In the genomic region with DNA sequence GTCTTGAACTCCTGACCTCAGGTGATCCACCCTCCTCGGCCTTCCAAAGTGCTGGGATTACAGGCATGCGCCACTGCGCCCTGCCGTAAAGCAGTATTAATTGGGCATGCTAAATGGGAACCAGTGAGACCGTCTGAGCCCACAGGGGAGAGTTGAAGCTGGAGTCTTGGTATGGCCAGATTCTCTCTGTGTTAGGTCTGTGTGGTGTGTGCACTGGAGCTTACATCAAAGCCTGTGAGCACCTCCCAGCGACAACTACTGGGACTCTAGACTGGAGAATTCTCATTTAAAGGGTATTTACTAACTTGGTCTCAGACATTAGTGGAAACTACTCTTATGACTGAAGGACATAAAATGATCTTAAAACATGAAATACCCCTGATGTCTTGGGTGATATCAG, we compare ENCODE assay signal across 35 cellular contexts. TPM values are rescaled to one million over a fixed set of nuclear protein-coding genes. Genes with fewer than 3 reads are reported as not detected.
"Had no signal": no experiment of that assay in that cellular context is flagged by ENCODE, and none has a peak within 500 bp of the region (broad histone marks: within the 10 kb centered on the region; RNA-seq: fewer than 3 reads in every experiment).

No MANE protein-coding gene starts in this region.

- FAIRE-seq: astrocyte, TTC549 had no signal

- H3K27me3 ChIP-seq: body of pancreas, breast epithelium, Peyer's patch had no signal

- H3K36me3 ChIP-seq: breast epithelium, Peyer's patch had no signal

- DNase-seq: activated CD4-positive, alpha-beta T cell treated with anti-CD3 and anti-CD28 coated beads, Interleukin-2, amount 10 ng/mL, durations not matched to agents 24 days and 14 days; activated CD4-positive, alpha-beta T cell treated with anti-CD3 and anti-CD28 coated beads, Interleukin-2, amount 50 U/mL, for 4 hours; activated CD8-positive, alpha-beta T cell treated with anti-CD3 and anti-CD28 coated beads for 36 hours; activated gamma-delta T cell; activated naive CD4-positive, alpha-beta T cell treated with Interleukin-2 at 50 U/mL for 16 hours; activated naive CD8-positive, alpha-beta T cell treated with anti-CD3 and anti-CD28 coated beads, Interleukin-2, amount 10 ng/mL, durations not matched to agents 7 days and 5 days; activated T-cell treated with anti-CD3 and anti-CD28 coated beads, Interleukin-2, amount 50 U/mL, for 24 hours; amygdala; body of pancreas; NCI-H1048; NCI-H1436 treated with DMSO at 0.1 percent for 48 hours; NCI-H1694 treated with DMSO at 0.1 percent for 48 hours; NCI-H2029; NCI-H510A; NCI-H526; NCI-H748 treated with DMSO at 0.1 percent for 48 hours; NK-92 treated with Interleukin-12 subunit alpha and Interleukin-12 subunit beta, amount 100 ng/mL, for 24 hours; PC-3; Peyer's patch; SIG-M5; SW 1271; T-helper 1 cell; T1000 had no signal

- H3K4me3 ChIP-seq: body of pancreas, breast epithelium, Peyer's patch had no signal

- H3K27ac ChIP-seq: body of pancreas, breast epithelium, Peyer's patch, RWPE1 had no signal

- H3K27ac Mint-ChIP-seq: activated CD4-positive, alpha-beta T cell treated with anti-CD3 and anti-CD28 coated beads, Interleukin-2, amount 10 ng/mL, durations not matched to agents 24 days and 14 days; activated CD8-positive, alpha-beta T cell treated with anti-CD3 and anti-CD28 coated beads for 36 hours; activated naive CD4-positive, alpha-beta T cell treated with anti-CD3 and anti-CD28 coated beads, Interleukin-2, amount 50 U/mL, for 24 hours; activated naive CD8-positive, alpha-beta T cell treated with anti-CD3 and anti-CD28 coated beads, Interleukin-2, amount 10 ng/mL, durations not matched to agents 7 days and 5 days; activated T-cell treated with anti-CD3 and anti-CD28 coated beads, Interleukin-2, amount 50 U/mL, for 24 hours; activated T-helper 2 cell treated with anti-CD3 and anti-CD28 coated beads, Interferon-gamma antibody, Interleukin-2, Interleukin-4, amounts not matched to agents 10 μg/mL and 5 μg/mL and 100 μg/mL, durations not matched to agents 14 hours and 24 hours and 36 hours had no signal

- ATAC-seq: activated CD8-positive, alpha-beta T cell treated with anti-CD3 and anti-CD28 coated beads for 36 hours; body of pancreas; PC-3; Right ventricle myocardium inferior had no signal

- H3K9me3 ChIP-seq: body of pancreas, breast epithelium, Peyer's patch had no signal

- H3K36me3 Mint-ChIP-seq: activated naive CD4-positive, alpha-beta T cell treated with anti-CD3 and anti-CD28 coated beads, Interleukin-2, amount 50 U/mL, for 24 hours; activated naive CD8-positive, alpha-beta T cell treated with anti-CD3 and anti-CD28 coated beads, Interleukin-2, amount 10 ng/mL, durations not matched to agents 7 days and 5 days had no signal

- H3K27me3 Mint-ChIP-seq: activated CD8-positive, alpha-beta T cell treated with anti-CD3 and anti-CD28 coated beads for 36 hours had no signal

- H3K4me1 ChIP-seq: body of pancreas, breast epithelium had no signal

- H3K4me3 Mint-ChIP-seq: activated CD4-positive, alpha-beta T cell treated with anti-CD3 and anti-CD28 coated beads, Interleukin-2, amount 10 ng/mL, durations not matched to agents 24 days and 14 days; activated CD8-positive, alpha-beta T cell treated with anti-CD3 and anti-CD28 coated beads for 36 hours; activated naive CD4-positive, alpha-beta T cell treated with anti-CD3 and anti-CD28 coated beads, Interleukin-2, amount 50 U/mL, for 24 hours; activated naive CD8-positive, alpha-beta T cell treated with anti-CD3 and anti-CD28 coated beads, Interleukin-2, amount 10 ng/mL, durations not matched to agents 7 days and 5 days; activated T-cell treated with anti-CD3 and anti-CD28 coated beads, Interleukin-2, amount 50 U/mL, for 24 hours had no signal

- H3K9me3 Mint-ChIP-seq: activated CD4-positive, alpha-beta T cell treated with anti-CD3 and anti-CD28 coated beads, Interleukin-2, amount 10 ng/mL, durations not matched to agents 24 days and 14 days; activated CD8-positive, alpha-beta T cell treated with anti-CD3 and anti-CD28 coated beads for 36 hours; activated naive CD4-positive, alpha-beta T cell treated with anti-CD3 and anti-CD28 coated beads, Interleukin-2, amount 50 U/mL, for 24 hours; activated naive CD8-positive, alpha-beta T cell treated with anti-CD3 and anti-CD28 coated beads, Interleukin-2, amount 10 ng/mL, durations not matched to agents 7 days and 5 days; activated T-cell treated with anti-CD3 and anti-CD28 coated beads, Interleukin-2, amount 50 U/mL, for 24 hours; activated T-helper 2 cell treated with anti-CD3 and anti-CD28 coated beads, Interferon-gamma antibody, Interleukin-2, Interleukin-4, amounts not matched to agents 10 μg/mL and 5 μg/mL and 100 μg/mL, durations not matched to agents 14 hours and 24 hours and 36 hours had no signal

- H3K9ac ChIP-seq: KMS-11 had no signal

RNA-seq across cellular contexts. Expression of a gene that starts 8.5 kb away (rescaled TPM):
- total RNA-seq: activated CD4-positive, alpha-beta T cell treated with anti-CD3 and anti-CD28 coated beads, Interleukin-2, amount 10 ng/mL, durations not matched to agents 24 days and 14 days; activated CD8-positive, alpha-beta T cell treated with anti-CD3 and anti-CD28 coated beads for 36 hours; activated naive CD8-positive, alpha-beta T cell treated with anti-CD3 and anti-CD28 coated beads, Interleukin-2, amount 10 ng/mL, durations not matched to agents 7 days and 5 days; activated T-helper 2 cell treated with anti-CD3 and anti-CD28 coated beads, Interferon-gamma antibody, Interleukin-2, Interleukin-4, amounts not matched to agents 10 μg/mL and 5 μg/mL and 100 μg/mL, durations not matched to agents 14 hours and 24 hours and 36 hours; astrocyte; body of pancreas; breast epithelium; cardiac septum; LHCN-M2; MCF 10A; PC-3; Peyer's patch; Right ventricle myocardium inferior; T-helper 2 cell treated with Interferon-gamma antibody and Interleukin-4, amounts not matched to agents 100 ng/mL and 5 ng/mL, for 36 hours had no signal
